23 cellular contexts compared by ENCODE assay signal in the genomic region with DNA sequence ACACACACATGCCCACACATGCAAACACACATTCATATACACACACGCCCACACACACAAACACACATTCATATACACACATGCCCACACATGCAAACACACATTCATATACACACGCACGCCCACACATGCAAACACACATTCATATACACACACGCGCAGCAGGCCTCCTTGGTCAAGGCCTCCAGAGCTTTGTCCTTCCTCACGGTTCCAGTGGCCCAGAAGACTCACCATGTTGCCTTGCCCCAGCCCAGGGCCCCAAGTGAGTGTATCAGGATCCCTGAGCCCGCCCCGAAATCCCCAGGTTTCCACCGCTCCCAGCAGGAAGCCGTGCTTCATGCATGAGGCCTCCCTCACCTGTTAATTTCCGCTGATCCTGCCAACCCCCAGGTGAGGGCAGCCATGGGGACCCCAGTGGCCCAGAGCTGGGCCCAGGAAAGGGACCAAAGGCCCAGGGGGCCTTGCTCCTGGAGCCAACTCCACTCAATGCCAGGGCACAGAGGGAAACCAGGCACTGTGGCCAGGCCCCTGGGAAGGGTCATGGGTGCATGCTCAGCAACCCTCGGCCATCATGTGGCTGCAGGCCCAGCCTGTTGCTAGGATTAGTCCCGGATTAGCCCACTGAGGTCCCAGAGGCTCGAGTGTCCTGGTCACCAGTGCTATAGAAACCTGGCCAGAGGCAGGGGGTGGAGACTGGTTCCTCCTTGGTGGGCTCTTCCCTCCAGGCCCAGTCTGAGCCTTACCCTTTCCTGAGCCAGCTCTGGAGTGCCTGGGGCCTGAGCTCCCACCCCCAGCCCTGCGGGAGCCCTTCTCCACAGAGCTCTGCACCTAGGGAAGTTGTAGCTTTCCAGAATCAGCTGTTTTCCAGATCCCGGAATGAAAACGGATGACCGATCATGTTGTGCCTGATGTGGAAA. TPM values are rescaled to one million over a fixed set of nuclear protein-coding genes. Genes with fewer than 3 reads are reported as not detected.
DNase-seq lines count a peak whose midpoint lies in the region; ATAC-seq, FAIRE-seq and TF ChIP-seq lines count a peak whose summit lies in the region.
"Had no signal": no experiment of that assay in that cellular context is flagged by ENCODE, and none has a peak within 500 bp of the region (broad histone marks: within the 10 kb centered on the region; RNA-seq: fewer than 3 reads in every experiment).

No MANE protein-coding gene starts in this region.

- H3K4me2 ChIP-seq in osteoblast (ENCODE audit: insufficient read depth, low read length) (no peak overlapping the region), OCI-LY7 (ENCODE audit: low read length) (no peak overlapping the region)
- H3K4me2 ChIP-seq: A549, BLaER1, GM23338 had no signal

- H3K4me3 ChIP-seq in osteoblast (ENCODE audit: insufficient read depth, low read length) = no peak overlapping the region
- H3K4me3 ChIP-seq in esophagus muscularis mucosa = no peak overlapping the region
- H3K4me3 ChIP-seq in OCI-LY7 (ENCODE audit: low read depth, low read length, poor library complexity, severe bottlenecking) = no peak overlapping the region
- H3K4me3 ChIP-seq: A549, BLaER1, GM23338, SJCRH30 had no signal

- 97% methylated on average over 11 of the region's 18 CpGs for WGBS in esophagus muscularis mucosa

- H3K36me3 Mint-ChIP-seq in WTC11 = no peaks in the 10 kb centered on the region
- H3K36me3 Mint-ChIP-seq: CD8-positive, alpha-beta T cell had no signal

- DNase-seq in GM12891 (ENCODE audit: insufficient read length, low spot score) (no peak), WTC11 (ENCODE audit: low spot score) (no peak), islet precursor cell (peak; percentile 46), osteoblast (ENCODE audit: insufficient read length, low spot score, missing footprints) (peak; percentile 54), esophagus muscularis mucosa (ENCODE audit: extremely low spot score) (no peak), OCI-LY7 (ENCODE audit: low spot score) (no peak), NCI-H82 (lab: John Stamatoyannopoulos, UW) (no peak)
- DNase-seq: Calu3; CD8-positive, alpha-beta T cell; GF-D8; Karpas-422; NCI-H1417 treated with DMSO at 0.1 percent for 48 hours; NCI-H187 treated with DMSO at 0.1 percent for 48 hours; NCI-H2227 treated with DMSO at 0.1 percent for 48 hours; NCI-H510A treated with DMSO at 0.1 percent for 48 hours; SJCRH30 had no signal

- TF ChIP-seq POLR2A in GM12891 (IDR thresholded peaks at IDR 0.05; ENCODE audit: low read depth, low read length) (no peak), esophagus muscularis mucosa (IDR thresholded peaks at IDR 0.05; ENCODE audit: low read depth) (no peak)

- no peak for ATAC-seq in WTC11
- ATAC-seq in HG03457 (IDR thresholded peaks at IDR 0.05; ENCODE audit: unreplicated experiment) = no peak
- ATAC-seq: A549; CD8-positive, alpha-beta T cell; GM23338 had no signal

- H3K9me3 ChIP-seq in osteoblast (ENCODE audit: low read depth, low read length) (no peaks in the 10 kb centered on the region), esophagus muscularis mucosa (no peaks in the 10 kb centered on the region), OCI-LY7 (ENCODE audit: low read length) (no peaks in the 10 kb centered on the region)
- H3K9me3 ChIP-seq: A549, BLaER1, SJCRH30 had no signal

- no peaks in the 10 kb centered on the region for H3K9me2 ChIP-seq in OCI-LY7 (ENCODE audit: insufficient read depth, low read length)

- H2AFZ ChIP-seq in osteoblast (ENCODE audit: low read length) = no peak overlapping the region
- H2AFZ ChIP-seq in OCI-LY7 (ENCODE audit: low read length) = no peak overlapping the region
- H2AFZ ChIP-seq: GM23338 had no signal

- POLR2A ChIA-PET in WTC11 (lab: Charles Lee) (no interaction called here), OCI-LY7 (lab: Charles Lee) (no interaction called here)

- no peak overlapping the region for H3K4me3 Mint-ChIP-seq in WTC11
- H3K4me3 Mint-ChIP-seq: CD8-positive, alpha-beta T cell; GM23338 had no signal

- H3K36me3 ChIP-seq in osteoblast (ENCODE audit: insufficient read depth, low read length) (no peaks in the 10 kb centered on the region), esophagus muscularis mucosa (no peaks in the 10 kb centered on the region), OCI-LY7 (ENCODE audit: insufficient read depth, low read length) (no peaks in the 10 kb centered on the region)
- H3K36me3 ChIP-seq: BLaER1, SJCRH30 had no signal

- no peaks in the 10 kb centered on the region for H3K79me2 ChIP-seq in osteoblast (ENCODE audit: insufficient read depth, low read length)
- H3K79me2 ChIP-seq in OCI-LY7 (ENCODE audit: insufficient read depth, low read depth, low read length) = no peaks in the 10 kb centered on the region

- H3K27me3 Mint-ChIP-seq in WTC11 (ENCODE audit: low read depth) = peaks cover 4% of the 10 kb centered on the region

- TF ChIP-seq CTCF in WTC11 (IDR thresholded peaks at IDR 0.05) (no peak), osteoblast (IDR thresholded peaks at IDR 0.05; ENCODE audit: extremely low read depth, low read depth, low read length) (no peak), esophagus muscularis mucosa (IDR thresholded peaks at IDR 0.05) (no peak), OCI-LY7 (conservative IDR thresholded peaks at IDR 0.05; ENCODE audit: low read length) (no peak)

- no peak for TF ChIP-seq EP300 in esophagus muscularis mucosa (IDR thresholded peaks at IDR 0.05)

- peaks cover 5% of the 10 kb centered on the region for H3K4me1 Mint-ChIP-seq in WTC11

- H4K20me1 ChIP-seq in osteoblast (ENCODE audit: insufficient read depth, low read length) (no peaks in the 10 kb centered on the region), OCI-LY7 (ENCODE audit: insufficient read depth, low read length) (no peaks in the 10 kb centered on the region)
- H4K20me1 ChIP-seq: BLaER1 had no signal

- H3K27me3 ChIP-seq in osteoblast (ENCODE audit: insufficient read depth, low read length) (peaks cover under 1% of the 10 kb centered on the region), esophagus muscularis mucosa (peaks cover 0 to 36% (median 0%) of the 10 kb centered on the region in 4 donors)
- H3K27me3 ChIP-seq: SJCRH30 had no signal

- H3K27ac ChIP-seq in osteoblast (ENCODE audit: low read depth, low read length) (no peak overlapping the region), esophagus muscularis mucosa (replicated peaks in 1 of 4) (no peak overlapping the region), OCI-LY7 (ENCODE audit: low read depth, low read length, poor library complexity, severe bottlenecking) (no peak overlapping the region)
- H3K27ac ChIP-seq: A549, BLaER1, SJCRH30 had no signal

- no TSS peak for BruUV-seq in OCI-LY7 (replicated peaks; lab: Mats Ljungman, UMichigan)

- FAIRE-seq in GM12891 (lab: Jason Lieb, UNC) = peak; percentile 61
- FAIRE-seq: A549, GM19239 had no signal

- 0 out of 2 replicates have a peak overlapping the region, but pooled peaks have one; percentile 12 for H3K27ac Mint-ChIP-seq in WTC11
- H3K27ac Mint-ChIP-seq: CD8-positive, alpha-beta T cell; GM23338 had no signal

- CTCF ChIA-PET in WTC11 (lab: Charles Lee) = interaction anchor here (0.7 to 1.4 kb wide), 5 partner anchors 30 to 280 kb away, joined by 3 to 6 read pairs (median 4); no protein-coding TSS in a partner anchor
- CTCF ChIA-PET in OCI-LY7 (lab: Charles Lee; ENCODE audit: unreplicated experiment) = no interaction called here

- no peaks in the 10 kb centered on the region for H3K4me1 ChIP-seq in osteoblast (ENCODE audit: insufficient read depth, low read length)
- H3K4me1 ChIP-seq in esophagus muscularis mucosa = peaks cover 2 to 44% (median 18%) of the 10 kb centered on the region in 4 donors
- no peaks in the 10 kb centered on the region for H3K4me1 ChIP-seq in OCI-LY7 (ENCODE audit: insufficient read depth, low read length, poor library complexity, severe bottlenecking)
- H3K4me1 ChIP-seq: A549 had no signal

- peaks cover 4% of the 10 kb centered on the region; the same call in 1 of the 2 replicates for H3K9me3 Mint-ChIP-seq in WTC11
- H3K9me3 Mint-ChIP-seq: CD8-positive, alpha-beta T cell; GM23338 had no signal

- intact Hi-C loops in esophagus muscularis mucosa (cut with DNase I) = no loop called here
- intact Hi-C loops in OCI-LY7 (cut with micrococcal nuclease; ENCODE audit: unreplicated experiment) = no loop called here

TF ChIP-seq in GM12891, 5 proteins besides CTCF, POLR2A, EP300 and RAD21:
- no peak for TF ChIP-seq PAX5 (IDR thresholded peaks at IDR 0.05; ENCODE audit: insufficient read depth, low read length, severe bottlenecking)
- no peak for TF ChIP-seq SPI1 (IDR thresholded peaks at IDR 0.05; ENCODE audit: low read depth, low read length)
- no peak for TF ChIP-seq POLR2AphosphoS5 (IDR thresholded peaks at IDR 0.05; ENCODE audit: low read depth, low read length)
- TF ChIP-seq POU2F2 (IDR thresholded peaks at IDR 0.05; ENCODE audit: low read depth, low read length) = no peak
- TF ChIP-seq TAF1 (IDR thresholded peaks at IDR 0.05; ENCODE audit: low read depth, low read length) = no peak

TF ChIP-seq in WTC11, 78 proteins besides CTCF, POLR2A, EP300 and RAD21:
- TF ChIP-seq NFATC4 (CRISPR knock-in tag; IDR thresholded peaks at IDR 0.05) (no peak), CREB1 (CRISPR knock-in tag; IDR thresholded peaks at IDR 0.05) (no peak), ZNF396 (CRISPR knock-in tag; IDR thresholded peaks at IDR 0.05; ENCODE audit: borderline replicate concordance) (no peak), RORB (CRISPR knock-in tag; IDR thresholded peaks at IDR 0.05) (no peak), OVOL2 (CRISPR knock-in tag; IDR thresholded peaks at IDR 0.05; ENCODE audit: borderline replicate concordance) (no peak), SMAD4 (CRISPR knock-in tag; IDR thresholded peaks at IDR 0.05) (no peak)

RNA-seq across cellular contexts. Expression of a gene that starts 34.4 kb away (rescaled TPM):
- not detected for polyA plus RNA-seq in GM12891 (2012; ENCODE audit: low read depth, missing spikeins)
- 1.5 to 2.7 TPM (median 2.6 TPM) in 3 replicates for total RNA-seq in WTC11 (2021)
- total RNA-seq in osteoblast = 53.9 and 68.8 TPM in 2 replicates
- total RNA-seq in esophagus muscularis mucosa = 10 to 100 TPM; 25.5 to 59.6 (median 33.0) TPM
- not detected in 2 replicates for total RNA-seq in OCI-LY7 (2014; rRNA removed; shearing (Covaris generic))
- not detected in 2 replicates for total RNA-seq in OCI-LY7 (2022)
- total RNA-seq: CD8-positive, alpha-beta T cell had no signal

RNA-seq across cellular contexts. Expression of a gene that starts 56.2 kb away (rescaled TPM):
- polyA plus RNA-seq in GM12891 (2012; ENCODE audit: low read depth, missing spikeins) = not detected
- total RNA-seq in WTC11 (2021) (0.44 to 0.62 TPM in 2 of 3 replicates, not detected in the other), osteoblast (not detected in 2 replicates), esophagus muscularis mucosa (not detected), OCI-LY7 (2022) (not detected in 2 replicates)
- total RNA-seq in OCI-LY7 (2014; rRNA removed; shearing (Covaris generic)) = not detected in 2 replicates
- total RNA-seq: Calu3; CD8-positive, alpha-beta T cell; GM23338; HT-29; MCF 10A; SJCRH30 had no signal
- polyA plus RNA-seq: A549, GM23338 had no signal

Comparison
In these comparisons a context has a peak if more than half of its experiments do, and no peak if none do; other contexts are left out.
1. DNase-seq: peak in islet precursor cell (single experiment) and osteoblast (single experiment); none in GM12891 (single experiment), WTC11 (single experiment), esophagus muscularis mucosa (single experiment), OCI-LY7 (single experiment) and NCI-H82 (single experiment).